10 cellular contexts compared by ENCODE assay signal in genomic region chr12:30622509-30622908, GRCh38.
DNase-seq lines count a peak whose midpoint lies in the region; ATAC-seq and TF ChIP-seq lines count a peak whose summit lies in the region.
"Had no signal": no experiment of that assay in that cellular context is flagged by ENCODE, and none has a peak within 500 bp of the region (broad histone marks: within the 10 kb centered on the region; RNA-seq: fewer than 3 reads in every experiment).

No MANE protein-coding gene starts in this region.

- TF ChIP-seq CTCF in GM13977 (IDR thresholded peaks at IDR 0.05; ENCODE audit: extremely low read depth, insufficient read depth, missing control alignments) = no peak
- TF ChIP-seq CTCF in fibroblast of villous mesenchyme (IDR thresholded peaks at IDR 0.05; ENCODE audit: insufficient read depth, low read depth, low read length) = no peak
- no peak for TF ChIP-seq CTCF in tibial nerve (IDR thresholded peaks at IDR 0.05)

- no peak overlapping the region for H3K4me3 ChIP-seq in fibroblast of villous mesenchyme (ENCODE audit: low read depth, low read length)
- no peak overlapping the region for H3K4me3 ChIP-seq in tibial nerve
- H3K4me3 ChIP-seq: lung, PC-9 had no signal

- ATAC-seq in GM21619 (IDR thresholded peaks at IDR 0.05; ENCODE audit: unreplicated experiment) (peak; percentile 93), HG03558 (IDR thresholded peaks at IDR 0.05; ENCODE audit: extremely low read depth, unreplicated experiment) (peak; percentile 85)

- TF ChIP-seq POLR2A in tibial nerve (IDR thresholded peaks at IDR 0.05) = no peak

- no peak for TF ChIP-seq EP300 in tibial nerve (IDR thresholded peaks at IDR 0.05)

- in situ Hi-C loops in GM13977 (cut with MboI; ENCODE audit: low pct_unique_long_range_greater_than_20kb, low sequenced_read_pairs, unreplicated experiment) = no loop called here

- peaks cover 0 to 9% (median 0%) of the 10 kb centered on the region in 3 donors for H3K36me3 ChIP-seq in tibial nerve

- H3K27me3 ChIP-seq in tibial nerve = no peaks in the 10 kb centered on the region

- H3K27ac ChIP-seq in tibial nerve = no peak overlapping the region
- H3K27ac ChIP-seq: PC-9 had no signal

- H3K4me1 ChIP-seq in tibial nerve = no peaks in the 10 kb centered on the region

- no peaks in the 10 kb centered on the region for H3K9me3 ChIP-seq in tibial nerve

- DNase-seq in GM13977 (ENCODE audit: low spot score) (peak; percentile 19), fibroblast of villous mesenchyme (ENCODE audit: low read depth) (peak; percentile 47), tibial nerve (ENCODE audit: low spot score in 2 of 2) (no peak), germinal center (ENCODE audit: low spot score) (no peak), SK-N-DZ (ENCODE audit: low spot score) (no peak), anterior cingulate cortex (lab: John Stamatoyannopoulos, UW) (no peak)

- WGBS in tibial nerve, 2 donors = 88 to 93% methylated on average over 1 of the region's 1 CpG

Comparison
In these comparisons a context has a peak if more than half of its experiments do, and no peak if none do; other contexts are left out.
1. DNase-seq: peak in GM13977 (single experiment) and fibroblast of villous mesenchyme (single experiment); none in tibial nerve (0 of 2), germinal center (single experiment), SK-N-DZ (single experiment) and anterior cingulate cortex (0 of 58).